25 cellular contexts compared by ENCODE assay signal in genomic region chr4:74304136-74304628, GRCh38. TPM values are rescaled to one million over a fixed set of nuclear protein-coding genes. Genes with fewer than 3 reads are reported as not detected.
"Had no signal": no experiment of that assay in that cellular context is flagged by ENCODE, and none has a peak within 500 bp of the region (broad histone marks: within the 10 kb centered on the region; RNA-seq: fewer than 3 reads in every experiment).

No MANE protein-coding gene starts in this region.

- H3K9me3 ChIP-seq: SK-N-SH had no signal

- H3K4me3 Mint-ChIP-seq: IgD-negative memory B cell had no signal

- H3K27ac Mint-ChIP-seq: IgD-negative memory B cell had no signal

- H3K9me2 ChIP-seq: SK-N-SH had no signal

- H3K36me3 Mint-ChIP-seq: IgD-negative memory B cell had no signal

- H3K27ac ChIP-seq: HL-60 had no signal

- H3K4me2 ChIP-seq: SK-N-SH had no signal

- H3K9ac ChIP-seq: SK-N-SH had no signal

- FAIRE-seq: HTR-8/SVneo, RCC 7860 had no signal

- DNase-seq: KBM-7, MV-4-11, NCI-H1048, NCI-H1105, NCI-H1417, NCI-H1436 treated with DMSO at 0.1 percent for 48 hours, NCI-H1694, NCI-H187 treated with DMSO at 0.1 percent for 48 hours, NCI-H2029 treated with DMSO at 0.1 percent for 48 hours, NCI-H2227 treated with DMSO at 0.1 percent for 48 hours, NCI-H446, NCI-H510A, NCI-H524 treated with DMSO at 0.1 percent for 48 hours, NCI-H69, NCI-H774, Right ventricle myocardium superior, RPMI8226, SK-N-SH, SW 1271 had no signal

- H3K27me3 Mint-ChIP-seq: IgD-negative memory B cell had no signal

- H3K9me3 Mint-ChIP-seq: IgD-negative memory B cell had no signal

RNA-seq across cellular contexts. Expression of gene EPGN, which starts 4.1 kb away (rescaled TPM):
- total RNA-seq: LHCN-M2, Right ventricle myocardium superior, SK-MEL-5 had no signal
- polyA plus RNA-seq: IgD-negative memory B cell had no signal
